ENCODE assay signal across 9 cellular contexts in the genomic region with DNA sequence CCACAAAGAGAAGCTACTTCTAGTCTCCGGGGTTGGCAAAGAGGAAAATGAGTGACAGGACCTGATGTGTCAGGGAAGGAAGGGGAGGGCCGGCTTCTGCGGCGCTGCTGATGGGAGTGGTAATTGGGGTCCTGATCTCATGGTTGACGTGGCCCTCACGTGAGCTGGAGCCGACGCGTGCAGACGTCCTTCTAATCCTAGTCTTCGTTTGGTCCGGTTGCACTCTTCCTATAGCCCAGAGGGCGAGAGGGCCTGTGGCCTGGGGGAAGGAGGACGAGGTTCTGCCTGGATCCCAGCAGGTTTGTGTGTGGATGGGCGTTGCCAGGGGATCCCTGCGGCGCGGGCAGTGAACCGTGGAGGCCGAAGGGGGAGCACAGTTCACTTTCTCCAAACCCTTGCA. TPM values are rescaled to one million over a fixed set of nuclear protein-coding genes. Genes with fewer than 3 reads are reported as not detected.
DNase-seq lines count a peak whose midpoint lies in the region; FAIRE-seq and TF ChIP-seq lines count a peak whose summit lies in the region.
"Had no signal": no experiment of that assay in that cellular context is flagged by ENCODE, and none has a peak within 500 bp of the region (broad histone marks: within the 10 kb centered on the region; RNA-seq: fewer than 3 reads in every experiment).

A gene (plus strand): TSS at position 186 of the 400 bp plus-strand sequence. CDS start 2,384 bp downstream, outside the sequence.

- peak within 1 kb of the TSS; percentile 35 for H3K4me2 ChIP-seq in neural cell (ENCODE audit: low read length)

- DNase-seq in GM10266 (ENCODE audit: extremely low spot score) (peak; percentile 11), NCI-H2196 (lab: John Stamatoyannopoulos, UW; ENCODE audit: unreplicated experiment) (peak; percentile 31), adipocyte (ENCODE audit: low read depth) (peak; percentile 68), glutamatergic neuron (peak; percentile 72), tibial artery (peak; percentile 86 to 88), GM19239 (ENCODE audit: insufficient read length, low spot score) (no peak), OCI-M2 (lab: John Stamatoyannopoulos, UW; ENCODE audit: unreplicated experiment) (no peak)

- no peaks in the 10 kb centered on the region for H3K36me3 Mint-ChIP-seq in glutamatergic neuron (ENCODE audit: unreplicated experiment)

- no peak for TF ChIP-seq CTCF in GM10266 (IDR thresholded peaks at IDR 0.05; ENCODE audit: control insufficient read depth, insufficient read depth, low read depth, missing control alignments)
- no peak for TF ChIP-seq CTCF in glutamatergic neuron (IDR thresholded peaks at IDR 0.05; ENCODE audit: partially characterized antibody, unreplicated experiment)
- no peak for TF ChIP-seq CTCF in neural cell (IDR thresholded peaks at IDR 0.05; ENCODE audit: poor library complexity, severe bottlenecking)
- TF ChIP-seq CTCF in tibial artery (IDR thresholded peaks at IDR 0.05), result no peak

- no peaks in the 10 kb centered on the region for H3K9me2 ChIP-seq in neural cell (ENCODE audit: insufficient read depth, low read length)

- H3K27ac ChIP-seq in neural cell (ENCODE audit: low read length) (peak within 1 kb of the TSS; percentile 76), tibial artery (peak within 1 kb of the TSS; percentile 91)

- no peaks in the 10 kb centered on the region for H3K9me3 Mint-ChIP-seq in glutamatergic neuron (ENCODE audit: unreplicated experiment)

- intact Hi-C loops in tibial artery (cut with DNase I; ENCODE audit: low total_unique reads), result no loop called here

- H3K4me1 ChIP-seq in adipocyte (ENCODE audit: control insufficient read depth, insufficient read depth, low read length), result no peaks in the 10 kb centered on the region
- H3K4me1 ChIP-seq in tibial artery, result peaks cover 0 to 5% (median 0%) of the 10 kb centered on the region in 4 donors

- no peaks in the 10 kb centered on the region for H3K79me2 ChIP-seq in neural cell (replicated peaks; ENCODE audit: insufficient read depth, low read length)

- no peaks in the 10 kb centered on the region for H4K20me1 ChIP-seq in neural cell (ENCODE audit: insufficient read depth)

- no peak for FAIRE-seq in GM19239 (lab: Jason Lieb, UNC)

- H3K9ac ChIP-seq in adipocyte (ENCODE audit: low read length) (peak within 1 kb of the TSS; percentile 91), neural cell (ENCODE audit: low read length) (peak within 1 kb of the TSS; percentile 78)

- peak within 1 kb of the TSS; percentile 86 for H3K4me3 ChIP-seq in adipocyte (ENCODE audit: low read length)
- peak within 1 kb of the TSS; percentile 68 for H3K4me3 ChIP-seq in neural cell (ENCODE audit: low read length)
- H3K4me3 ChIP-seq in tibial artery, result peak within 1 kb of the TSS; percentile 63 to 77

- H3K4me3 Mint-ChIP-seq in glutamatergic neuron (ENCODE audit: unreplicated experiment), result peak within 1 kb of the TSS; percentile 84

- H3K4me1 Mint-ChIP-seq in glutamatergic neuron (ENCODE audit: low read depth, unreplicated experiment), result peaks cover 5% of the 10 kb centered on the region

- no peaks in the 10 kb centered on the region for H3K27me3 Mint-ChIP-seq in glutamatergic neuron (ENCODE audit: unreplicated experiment)

- no peak for TF ChIP-seq EP300 in neural cell (conservative IDR thresholded peaks at IDR 0.05; ENCODE audit: poor library complexity, severe bottlenecking)

- H3K36me3 ChIP-seq in adipocyte (ENCODE audit: control insufficient read depth, insufficient read depth, low read length, severe bottlenecking) (peaks cover 12% of the 10 kb centered on the region), neural cell (ENCODE audit: insufficient read depth, low read length) (no peaks in the 10 kb centered on the region), tibial artery (peaks cover 0 to 11% (median 8%) of the 10 kb centered on the region in 3 donors)

- TF ChIP-seq RAD21 in neural cell (conservative IDR thresholded peaks at IDR 0.05), result no peak

- H2AFZ ChIP-seq in neural cell (ENCODE audit: low read depth, low read length), result peak within 1 kb of the TSS; percentile 33

- H3K9me3 ChIP-seq in adipocyte (ENCODE audit: control insufficient read depth, low read length) (no peaks in the 10 kb centered on the region), neural cell (ENCODE audit: low read length) (no peaks in the 10 kb centered on the region), tibial artery (no peaks in the 10 kb centered on the region)

- H3K27ac Mint-ChIP-seq in glutamatergic neuron (ENCODE audit: unreplicated experiment), result peak within 1 kb of the TSS; percentile 92

- no peaks in the 10 kb centered on the region for H3F3A ChIP-seq in neural cell (ENCODE audit: insufficient read depth, low read length, poor library complexity, severe bottlenecking)

- H3K27me3 ChIP-seq in adipocyte (replicated peaks; ENCODE audit: control insufficient read depth, insufficient read depth, low read length), result no peaks in the 10 kb centered on the region
- no peaks in the 10 kb centered on the region for H3K27me3 ChIP-seq in neural cell (ENCODE audit: insufficient read depth, low read depth, low read length)
- H3K27me3 ChIP-seq in tibial artery, result no peaks in the 10 kb centered on the region

TF ChIP-seq in neural cell, 6 proteins besides CTCF, POLR2A, EP300 and RAD21:
- no peak for TF ChIP-seq SMC3 (conservative IDR thresholded peaks at IDR 0.05; ENCODE audit: poor library complexity)
- peak; percentile 29 for TF ChIP-seq MXI1 (conservative IDR thresholded peaks at IDR 0.05; ENCODE audit: poor library complexity, severe bottlenecking)
- peak; percentile 82 for TF ChIP-seq POLR2AphosphoS5 (IDR thresholded peaks at IDR 0.05)
- TF ChIP-seq, protein P1, sequence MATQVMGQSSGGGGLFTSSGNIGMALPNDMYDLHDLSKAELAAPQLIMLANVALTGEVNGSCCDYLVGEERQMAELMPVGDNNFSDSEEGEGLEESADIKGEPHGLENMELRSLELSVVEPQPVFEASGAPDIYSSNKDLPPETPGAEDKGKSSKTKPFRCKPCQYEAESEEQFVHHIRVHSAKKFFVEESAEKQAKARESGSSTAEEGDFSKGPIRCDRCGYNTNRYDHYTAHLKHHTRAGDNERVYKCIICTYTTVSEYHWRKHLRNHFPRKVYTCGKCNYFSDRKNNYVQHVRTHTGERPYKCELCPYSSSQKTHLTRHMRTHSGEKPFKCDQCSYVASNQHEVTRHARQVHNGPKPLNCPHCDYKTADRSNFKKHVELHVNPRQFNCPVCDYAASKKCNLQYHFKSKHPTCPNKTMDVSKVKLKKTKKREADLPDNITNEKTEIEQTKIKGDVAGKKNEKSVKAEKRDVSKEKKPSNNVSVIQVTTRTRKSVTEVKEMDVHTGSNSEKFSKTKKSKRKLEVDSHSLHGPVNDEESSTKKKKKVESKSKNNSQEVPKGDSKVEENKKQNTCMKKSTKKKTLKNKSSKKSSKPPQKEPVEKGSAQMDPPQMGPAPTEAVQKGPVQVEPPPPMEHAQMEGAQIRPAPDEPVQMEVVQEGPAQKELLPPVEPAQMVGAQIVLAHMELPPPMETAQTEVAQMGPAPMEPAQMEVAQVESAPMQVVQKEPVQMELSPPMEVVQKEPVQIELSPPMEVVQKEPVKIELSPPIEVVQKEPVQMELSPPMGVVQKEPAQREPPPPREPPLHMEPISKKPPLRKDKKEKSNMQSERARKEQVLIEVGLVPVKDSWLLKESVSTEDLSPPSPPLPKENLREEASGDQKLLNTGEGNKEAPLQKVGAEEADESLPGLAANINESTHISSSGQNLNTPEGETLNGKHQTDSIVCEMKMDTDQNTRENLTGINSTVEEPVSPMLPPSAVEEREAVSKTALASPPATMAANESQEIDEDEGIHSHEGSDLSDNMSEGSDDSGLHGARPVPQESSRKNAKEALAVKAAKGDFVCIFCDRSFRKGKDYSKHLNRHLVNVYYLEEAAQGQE (IDR thresholded peaks at IDR 0.05; ENCODE audit: borderline replicate concordance), result peak; percentile 84
- TF ChIP-seq TAF1 (IDR thresholded peaks at IDR 0.05; ENCODE audit: low read depth), result peak; percentile 46

RNA-seq across cellular contexts. Expression of the gene that starts here (rescaled TPM):
- 50.5 TPM for total RNA-seq in glutamatergic neuron (ENCODE audit: unreplicated experiment)
- polyA plus RNA-seq in neural cell, result 81.8 and 84.5 TPM in 2 replicates
- polyA minus RNA-seq in neural cell, result 71.6 and 78.4 TPM in 2 replicates
- total RNA-seq: T-helper 1 cell treated with Interleukin-12 subunit alpha and Interleukin-12 subunit beta and Interleukin-4 antibody, amounts not matched to agents 30 ng/mL and 1 ng/mL, for 36 hours had no signal

Comparison
In these comparisons a context has a peak if more than half of its experiments do, and no peak if none do; other contexts are left out.
1. DNase-seq: peak in GM10266 (single experiment), NCI-H2196 (single experiment), adipocyte (single experiment), glutamatergic neuron (single experiment) and tibial artery (2 of 2); none in GM19239 (single experiment) and OCI-M2 (single experiment).
2. Peak in every context shown above with its lines, with median percentiles within 50 percentile points of each other: H3K4me3 ChIP-seq.